ENCODE assay signal across 8 cellular contexts in genomic region chr13:50125556-50126377, GRCh38.
DNase-seq lines count a peak whose midpoint lies in the region; ATAC-seq and TF ChIP-seq lines count a peak whose summit lies in the region.

No MANE protein-coding gene starts in this region.

- no peak for TF ChIP-seq CTCF in choroid plexus epithelial cell (conservative IDR thresholded peaks at IDR 0.05; ENCODE audit: low read depth, low read length)

- ATAC-seq in HG03354 (IDR thresholded peaks at IDR 0.05; ENCODE audit: poor library complexity, severe bottlenecking, unreplicated experiment) (peak; percentile 18), HG03520 (IDR thresholded peaks at IDR 0.05; ENCODE audit: unreplicated experiment) (no peak)

- H3K4me3 ChIP-seq in choroid plexus epithelial cell (ENCODE audit: low read depth, low read length), result peak overlapping the region; percentile 98

- in situ Hi-C loops in G401 (cut with HindIII; ENCODE audit: low sequenced_read_pairs), result no loop called here

- DNase-seq in G401 (ENCODE audit: low spot score) (peak; percentile 89), NCI-H526 (lab: John Stamatoyannopoulos, UW) (peak; percentile 87 to 98), choroid plexus epithelial cell (ENCODE audit: low read depth) (peak; percentile 90), kidney glomerular epithelial cell (lab: John Stamatoyannopoulos, UW) (peak; percentile 29)
- peak; percentile 89 to 91 for DNase-seq in activated CD4-positive, alpha-beta T cell treated with anti-CD3 and anti-CD28 coated beads for 4 hours
- DNase-seq in stimulated activated CD4-positive, alpha-beta T cell treated with anti-CD3 and anti-CD28 coated beads, Interleukin-12 subunit alpha, Interleukin-12 subunit beta, amount 100 ng/mL, for 48 hours (ENCODE audit: low read depth in 2 of 3, low spot score in 1 of 3), result peak; percentile 57 to 75 (median 68)

Comparison
In these comparisons a context has a peak if more than half of its experiments do, and no peak if none do; other contexts are left out.
1. DNase-seq: peak in every context shown above with its lines; median percentile 92 in NCI-H526; 90 in activated CD4-positive, alpha-beta T cell treated with anti-CD3 and anti-CD28 coated beads for 4 hours; 90 in choroid plexus epithelial cell; 89 in G401; 68 in stimulated activated CD4-positive, alpha-beta T cell treated with anti-CD3 and anti-CD28 coated beads, Interleukin-12 subunit alpha, Interleukin-12 subunit beta, amount 100 ng/mL, for 48 hours; 29 in kidney glomerular epithelial cell.